Comparison of ENCODE assay signal across 8 cellular contexts in the genomic region with DNA sequence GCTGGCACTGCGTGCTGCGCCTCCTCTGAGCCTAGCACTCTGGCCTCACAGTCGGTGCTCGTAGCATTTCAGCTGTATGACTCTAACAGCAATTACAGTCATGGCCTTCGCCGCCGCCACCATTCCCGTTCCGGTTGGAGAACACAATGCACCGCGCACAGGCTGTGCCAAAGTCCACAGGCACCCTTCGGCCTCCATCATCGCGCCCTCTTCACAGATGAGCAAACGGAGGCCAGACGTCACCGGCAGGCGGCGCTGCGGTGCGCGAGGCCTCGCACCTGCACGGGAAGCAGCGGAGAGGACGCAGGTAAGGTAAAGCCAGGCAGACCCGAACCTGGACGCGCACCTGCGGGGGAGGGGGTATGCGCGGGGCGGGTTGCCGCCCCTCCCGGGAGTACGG.
DNase-seq lines count a peak whose midpoint lies in the region; ATAC-seq and TF ChIP-seq lines count a peak whose summit lies in the region.

No MANE protein-coding gene starts in this region.

- no peaks in the 10 kb centered on the region for H3K4me1 Mint-ChIP-seq in MCF 10A (ENCODE audit: insufficient read depth, unreplicated experiment)
- H3K4me1 Mint-ChIP-seq in activated naive CD8-positive, alpha-beta T cell (ENCODE audit: low read depth) = peaks cover 8% of the 10 kb centered on the region

- no peak overlapping the region for H3K4me3 ChIP-seq in breast epithelium
- H3K4me3 ChIP-seq in mucosa of descending colon = no peak overlapping the region
- H3K4me3 ChIP-seq in sigmoid colon = no peak overlapping the region

- TF ChIP-seq EP300 in sigmoid colon (IDR thresholded peaks at IDR 0.05) = no peak

- BruUV-seq in MCF 10A (replicated peaks; lab: Mats Ljungman, UMichigan) = no TSS peak

- ATAC-seq in mucosa of descending colon = peak; percentile 77

- H3K9me3 Mint-ChIP-seq in MCF 10A (ENCODE audit: unreplicated experiment) = no peaks in the 10 kb centered on the region
- H3K9me3 Mint-ChIP-seq in activated naive CD8-positive, alpha-beta T cell (ENCODE audit: low read depth) = no peaks in the 10 kb centered on the region

- CTCF ChIA-PET in MCF 10A (lab: Yijun Ruan, JAX) = no interaction called here

- H3K27ac Mint-ChIP-seq in MCF 10A (ENCODE audit: low read depth, unreplicated experiment) = no peak overlapping the region
- H3K27ac Mint-ChIP-seq in activated naive CD8-positive, alpha-beta T cell = no peak overlapping the region

- 23 to 25% methylated on average over 36 of the region's 36 CpGs for WGBS in sigmoid colon, 2 donors

- no peaks in the 10 kb centered on the region for H3K36me3 ChIP-seq in breast epithelium
- no peaks in the 10 kb centered on the region for H3K36me3 ChIP-seq in mucosa of descending colon (ENCODE audit: low read depth)
- no peaks in the 10 kb centered on the region for H3K36me3 ChIP-seq in sigmoid colon

- H3K27me3 ChIP-seq in breast epithelium (peaks cover 0 to 31% of the 10 kb centered on the region in 2 donors), sigmoid colon (peaks cover 0 to 29% (median 6%) of the 10 kb centered on the region in 3 donors)

- H3K4me3 Mint-ChIP-seq in MCF 10A (ENCODE audit: unreplicated experiment) = no peak overlapping the region
- H3K4me3 Mint-ChIP-seq in activated naive CD8-positive, alpha-beta T cell = peak overlapping the region; percentile 21

- TF ChIP-seq CTCF in MCF 10A (IDR thresholded peaks at IDR 0.05; ENCODE audit: unreplicated experiment) (peak; percentile 9), breast epithelium (IDR thresholded peaks at IDR 0.05) (no peak), mucosa of descending colon (IDR thresholded peaks at IDR 0.05) (no peak), sigmoid colon (IDR thresholded peaks at IDR 0.05) (no peak)

- H3K27ac ChIP-seq in breast epithelium = no peak overlapping the region
- no peak overlapping the region for H3K27ac ChIP-seq in sigmoid colon

- H3K4me1 ChIP-seq in breast epithelium (no peaks in the 10 kb centered on the region), mucosa of descending colon (ENCODE audit: low read depth) (no peaks in the 10 kb centered on the region), sigmoid colon (peaks cover 0 to 16% (median 8%) of the 10 kb centered on the region in 4 donors)

- intact Hi-C loops in MCF 10A (cut with micrococcal nuclease) = no loop called here
- intact Hi-C loops in breast epithelium (cut with DNase I; ENCODE audit: low total_unique reads) = no loop called here
- intact Hi-C loops in mucosa of descending colon (cut with DNase I, micrococcal nuclease) = no loop called here
- intact Hi-C loops in sigmoid colon (cut with DNase I) = no loop called here

- peaks cover 14% of the 10 kb centered on the region for H3K27me3 Mint-ChIP-seq in MCF 10A (ENCODE audit: insufficient read depth, unreplicated experiment)
- H3K27me3 Mint-ChIP-seq in activated naive CD8-positive, alpha-beta T cell = peaks cover 25% of the 10 kb centered on the region

- POLR2A ChIA-PET in MCF 10A (lab: Yijun Ruan, JAX) = no interaction called here

- TF ChIP-seq POLR2A in breast epithelium (IDR thresholded peaks at IDR 0.05) (no peak), sigmoid colon (IDR thresholded peaks at IDR 0.05) (no peak)

- DNase-seq in MCF 10A (ENCODE audit: unreplicated experiment) (no peak), breast epithelium (ENCODE audit: low spot score in 2 of 2) (no peak), mucosa of descending colon (peak; percentile 14 to 53 (median 39)), NCI-H1930 (lab: John Stamatoyannopoulos, UW) (no peak), EL (no peak), NOMO-1 treated with DMSO at 0.1 percent for 48 hours (lab: John Stamatoyannopoulos, UW; ENCODE audit: unreplicated experiment) (no peak), sigmoid colon (no peak)

- H3K9me3 ChIP-seq in breast epithelium (peaks cover 11 to 21% of the 10 kb centered on the region in 2 donors), mucosa of descending colon (no peaks in the 10 kb centered on the region), sigmoid colon (no peaks in the 10 kb centered on the region)

- no peaks in the 10 kb centered on the region for H3K36me3 Mint-ChIP-seq in MCF 10A (ENCODE audit: insufficient read depth, unreplicated experiment)
- no peaks in the 10 kb centered on the region for H3K36me3 Mint-ChIP-seq in activated naive CD8-positive, alpha-beta T cell

Comparison
In these comparisons a context has a peak if more than half of its experiments do, and no peak if none do; other contexts are left out.
1. DNase-seq: peak in mucosa of descending colon (3 of 3); none in MCF 10A (single experiment), breast epithelium (0 of 2), NCI-H1930 (0 of 2), EL (single experiment), NOMO-1 treated with DMSO at 0.1 percent for 48 hours (single experiment) and sigmoid colon (single experiment).